ENCODE assay signal across 25 cellular contexts in the genomic region with DNA sequence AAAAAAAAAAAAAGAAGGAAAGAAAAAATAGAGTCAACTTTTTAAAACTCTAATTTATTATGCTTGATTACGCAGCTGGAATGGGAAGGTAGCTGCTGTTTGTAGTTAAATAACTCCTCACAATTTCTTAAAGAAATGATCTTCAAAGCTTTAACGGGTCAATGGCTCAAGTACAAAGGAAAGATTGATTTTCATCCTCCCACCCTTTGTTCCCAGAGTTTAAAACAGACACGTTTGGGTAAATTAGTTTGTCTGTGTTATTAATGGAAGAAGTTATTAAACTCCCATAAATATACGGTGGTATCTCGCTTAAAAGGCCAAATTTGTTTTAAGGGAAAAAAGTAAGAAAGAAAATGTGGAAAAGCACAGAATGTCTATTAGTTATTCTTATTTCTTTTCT.
"Had no signal": no experiment of that assay in that cellular context is flagged by ENCODE, and none has a peak within 500 bp of the region (broad histone marks: within the 10 kb centered on the region; RNA-seq: fewer than 3 reads in every experiment).

No MANE protein-coding gene starts in this region.

- H3K4me1 Mint-ChIP-seq: naive thymus-derived CD4-positive, alpha-beta T cell; natural killer cell; stimulated activated effector memory CD8-positive, alpha-beta T cell treated with anti-CD3 and anti-CD28 coated beads, Interleukin-12 subunit alpha, Interleukin-12 subunit beta, amount 100 ng/mL, for 72 hours; stimulated activated naive B cell treated with anti-CD40 and anti-IgM and Interleukin-4, amounts not matched to agents 10 μg/mL and 1 μg/mL and 100 μg/mL, for 72 hours had no signal

- H3K9me3 ChIP-seq: neutrophil, pancreas, prostate gland, right lobe of liver, thoracic aorta, thyroid gland, tibial nerve, upper lobe of right lung, vagina had no signal

- H3K4me3 ChIP-seq: pancreas, prostate gland, right lobe of liver, sigmoid colon, stomach, thoracic aorta, thyroid gland, tibial nerve, upper lobe of right lung, vagina had no signal

- H3K4me1 ChIP-seq: pancreas, prostate gland, right lobe of liver, sigmoid colon, stomach, thyroid gland, tibial nerve, upper lobe of right lung, vagina had no signal

- H3K27me3 ChIP-seq: pancreas, right lobe of liver, thyroid gland, tibial nerve, upper lobe of right lung, vagina had no signal

- H3K27ac ChIP-seq: neutrophil, pancreas, prostate gland, right lobe of liver, sigmoid colon, stomach, thoracic aorta, thyroid gland, tibial nerve, upper lobe of right lung, vagina had no signal

- H3K9me3 Mint-ChIP-seq: natural killer cell; stimulated activated effector memory CD8-positive, alpha-beta T cell treated with anti-CD3 and anti-CD28 coated beads, Interleukin-12 subunit alpha, Interleukin-12 subunit beta, amount 100 ng/mL, for 72 hours; stimulated activated naive CD8-positive, alpha-beta T cell treated with anti-CD3 and anti-CD28 coated beads, Interleukin-15, Interleukin-2, amounts not matched to agents 100 ng/mL and 50 ng/mL, for 24 hours had no signal

- H3K36me3 Mint-ChIP-seq: naive thymus-derived CD4-positive, alpha-beta T cell; natural killer cell; stimulated activated effector memory CD8-positive, alpha-beta T cell treated with anti-CD3 and anti-CD28 coated beads, Interleukin-12 subunit alpha, Interleukin-12 subunit beta, amount 100 ng/mL, for 72 hours; stimulated activated naive B cell treated with anti-CD40 and anti-IgM and Interleukin-4, amounts not matched to agents 10 μg/mL and 1 μg/mL and 100 μg/mL, for 72 hours had no signal

- H3K27ac Mint-ChIP-seq: naive thymus-derived CD4-positive, alpha-beta T cell; natural killer cell; stimulated activated effector memory CD8-positive, alpha-beta T cell treated with anti-CD3 and anti-CD28 coated beads, Interleukin-12 subunit alpha, Interleukin-12 subunit beta, amount 100 ng/mL, for 72 hours; stimulated activated naive B cell treated with anti-CD40 and anti-IgM and Interleukin-4, amounts not matched to agents 10 μg/mL and 1 μg/mL and 100 μg/mL, for 72 hours; stimulated activated naive CD8-positive, alpha-beta T cell treated with anti-CD3 and anti-CD28 coated beads, Interleukin-15, Interleukin-2, amounts not matched to agents 100 ng/mL and 50 ng/mL, for 24 hours had no signal

- DNase-seq: naive thymus-derived CD4-positive, alpha-beta T cell; natural killer cell; nucleus accumbens; pancreas; right cardiac atrium; right lobe of liver; sigmoid colon; small intestine; stimulated activated CD4-positive, alpha-beta T cell treated with anti-CD3 and anti-CD28 coated beads, Interleukin-15, amount 100 ng/mL, for 24 hours; stimulated activated CD4-positive, alpha-beta T cell treated with anti-CD3 and anti-CD28 coated beads, Interleukin-2, amount 100 ng/mL, for 24 hours; stimulated activated CD4-positive, alpha-beta T cell treated with anti-CD3 and anti-CD28 coated beads, Interleukin-2, amount 100 ng/mL, for 48 hours; stimulated activated CD4-positive, alpha-beta T cell treated with anti-CD3 and anti-CD28 coated beads, Interleukin-4, amount 100 ng/mL, for 24 hours; stimulated activated naive B cell treated with anti-CD40 and anti-IgM and Interleukin-4, amounts not matched to agents 10 μg/mL and 1 μg/mL and 100 μg/mL, for 72 hours; stimulated activated naive CD4-positive, alpha-beta T cell treated with Interleukin-2 at 50 U/mL for 16 hours; stomach; thyroid gland; trophoblast cell; upper lobe of right lung had no signal

- H3K36me3 ChIP-seq: neutrophil, pancreas, prostate gland, right lobe of liver, sigmoid colon, stomach, thoracic aorta, thyroid gland, tibial nerve, upper lobe of right lung, vagina had no signal

- H3K4me3 Mint-ChIP-seq: naive thymus-derived CD4-positive, alpha-beta T cell; natural killer cell; stimulated activated effector memory CD8-positive, alpha-beta T cell treated with anti-CD3 and anti-CD28 coated beads, Interleukin-12 subunit alpha, Interleukin-12 subunit beta, amount 100 ng/mL, for 72 hours; stimulated activated naive B cell treated with anti-CD40 and anti-IgM and Interleukin-4, amounts not matched to agents 10 μg/mL and 1 μg/mL and 100 μg/mL, for 72 hours; stimulated activated naive CD8-positive, alpha-beta T cell treated with anti-CD3 and anti-CD28 coated beads, Interleukin-15, Interleukin-2, amounts not matched to agents 100 ng/mL and 50 ng/mL, for 24 hours had no signal
